ENCODE assay signal across 1 cellular context in the genomic region with DNA sequence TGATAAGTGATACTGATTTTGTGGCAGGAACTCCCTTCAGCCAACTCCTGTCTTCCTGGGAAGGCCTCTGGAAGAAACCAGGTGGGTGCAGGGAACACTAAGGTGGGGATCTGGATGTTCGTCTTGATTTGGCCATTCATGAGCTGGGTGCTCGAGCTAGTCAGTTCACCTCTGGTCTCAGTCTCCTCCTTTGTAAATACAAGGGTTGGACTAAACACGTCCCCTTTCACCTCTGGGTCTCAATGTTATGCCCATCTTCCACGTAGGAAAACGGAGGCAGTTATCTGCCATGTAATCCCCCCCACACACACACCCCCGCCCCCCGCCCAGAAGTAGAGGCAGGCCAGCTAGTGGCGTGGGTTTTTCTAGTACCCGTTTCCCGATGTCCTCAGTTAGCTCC.
TF ChIP-seq lines count a peak whose summit lies in the region.

No MANE protein-coding gene starts in this region.

TF ChIP-seq in HEK293, 187 proteins besides CTCF, POLR2A, EP300 and RAD21 (continued from another document):
- TF ChIP-seq TSHZ1 (tag by site-specific recombination; IDR thresholded peaks at IDR 0.05; ENCODE audit: borderline replicate concordance), result no peak
- TF ChIP-seq ZNF692 (tag by site-specific recombination; IDR thresholded peaks at IDR 0.05), result no peak
- no peak for TF ChIP-seq ZNF549 (tag by site-specific recombination; IDR thresholded peaks at IDR 0.05)
- TF ChIP-seq ZNF132 (tag by site-specific recombination; IDR thresholded peaks at IDR 0.05; ENCODE audit: borderline replicate concordance), result no peak
- no peak for TF ChIP-seq ZNF175 (tag by site-specific recombination; IDR thresholded peaks at IDR 0.05)
- TF ChIP-seq ZNF214 (tag by site-specific recombination; IDR thresholded peaks at IDR 0.05; ENCODE audit: borderline replicate concordance), result no peak
- TF ChIP-seq, protein P1, sequence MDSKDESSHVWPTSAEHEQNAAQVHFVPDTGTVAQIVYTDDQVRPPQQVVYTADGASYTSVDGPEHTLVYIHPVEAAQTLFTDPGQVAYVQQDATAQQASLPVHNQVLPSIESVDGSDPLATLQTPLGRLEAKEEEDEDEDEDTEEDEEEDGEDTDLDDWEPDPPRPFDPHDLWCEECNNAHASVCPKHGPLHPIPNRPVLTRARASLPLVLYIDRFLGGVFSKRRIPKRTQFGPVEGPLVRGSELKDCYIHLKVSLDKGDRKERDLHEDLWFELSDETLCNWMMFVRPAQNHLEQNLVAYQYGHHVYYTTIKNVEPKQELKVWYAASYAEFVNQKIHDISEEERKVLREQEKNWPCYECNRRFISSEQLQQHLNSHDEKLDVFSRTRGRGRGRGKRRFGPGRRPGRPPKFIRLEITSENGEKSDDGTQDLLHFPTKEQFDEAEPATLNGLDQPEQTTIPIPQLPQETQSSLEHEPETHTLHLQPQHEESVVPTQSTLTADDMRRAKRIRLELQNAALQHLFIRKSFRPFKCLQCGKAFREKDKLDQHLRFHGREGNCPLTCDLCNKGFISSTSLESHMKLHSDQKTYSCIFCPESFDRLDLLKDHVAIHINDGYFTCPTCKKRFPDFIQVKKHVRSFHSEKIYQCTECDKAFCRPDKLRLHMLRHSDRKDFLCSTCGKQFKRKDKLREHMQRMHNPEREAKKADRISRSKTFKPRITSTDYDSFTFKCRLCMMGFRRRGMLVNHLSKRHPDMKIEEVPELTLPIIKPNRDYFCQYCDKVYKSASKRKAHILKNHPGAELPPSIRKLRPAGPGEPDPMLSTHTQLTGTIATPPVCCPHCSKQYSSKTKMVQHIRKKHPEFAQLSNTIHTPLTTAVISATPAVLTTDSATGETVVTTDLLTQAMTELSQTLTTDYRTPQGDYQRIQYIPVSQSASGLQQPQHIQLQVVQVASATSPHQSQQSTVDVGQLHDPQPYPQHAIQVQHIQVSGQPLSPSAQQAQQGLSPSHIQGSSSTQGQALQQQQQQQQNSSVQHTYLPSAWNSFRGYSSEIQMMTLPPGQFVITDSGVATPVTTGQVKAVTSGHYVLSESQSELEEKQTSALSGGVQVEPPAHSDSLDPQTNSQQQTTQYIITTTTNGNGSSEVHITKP (tag by site-specific recombination; IDR thresholded peaks at IDR 0.05), result peak; percentile 52
- peak; percentile 42; the same call in 1 of the 2 replicates for TF ChIP-seq ZFHX2 (tag by site-specific recombination; conservative IDR thresholded peaks at IDR 0.05)
